23 cellular contexts compared by ENCODE assay signal in the genomic region with DNA sequence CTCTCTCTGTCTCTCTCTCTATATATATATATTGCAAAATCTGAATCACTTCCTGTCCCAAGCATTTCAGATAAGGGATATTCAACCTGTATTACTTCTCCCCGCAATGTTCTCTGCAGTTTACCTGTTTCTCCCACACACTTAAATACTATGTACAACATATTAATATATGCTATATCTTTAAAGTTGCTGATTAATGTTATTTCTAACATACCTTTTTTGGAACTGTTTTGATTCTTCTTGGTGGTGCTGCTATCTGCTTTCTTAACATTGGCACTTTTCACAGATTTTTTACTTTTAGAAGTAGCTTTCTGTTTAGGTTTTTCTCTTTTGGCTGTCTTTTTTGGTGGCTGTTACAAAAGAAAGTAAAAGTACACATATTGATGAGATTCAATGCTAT. TPM values are rescaled to one million over a fixed set of nuclear protein-coding genes. Genes with fewer than 3 reads are reported as not detected.
DNase-seq lines count a peak whose midpoint lies in the region; ATAC-seq, FAIRE-seq and TF ChIP-seq lines count a peak whose summit lies in the region.
"Had no signal": no experiment of that assay in that cellular context is flagged by ENCODE, and none has a peak within 500 bp of the region (broad histone marks: within the 10 kb centered on the region; RNA-seq: fewer than 3 reads in every experiment).

No MANE protein-coding gene starts in this region.

- peaks cover 0 to 2% (median 0%) of the 10 kb centered on the region in 3 donors for H3K27me3 Mint-ChIP-seq in immature natural killer cell (ENCODE audit: low read depth in 3 of 3)
- H3K27me3 Mint-ChIP-seq in effector memory CD8-positive, alpha-beta T cell, result no peaks in the 10 kb centered on the region
- H3K27me3 Mint-ChIP-seq in activated naive CD4-positive, alpha-beta T cell treated with anti-CD3 and anti-CD28 coated beads, Interleukin-2, amount 10 ng/mL, durations not matched to agents 7 days and 5 days, result no peaks in the 10 kb centered on the region
- H3K27me3 Mint-ChIP-seq: CD4-positive, CD25-positive, alpha-beta regulatory T cell had no signal

- WGBS in thyroid gland, 2 donors, result 96 to 97% methylated on average over 1 of the region's 1 CpG

- H3K27ac ChIP-seq in ACC112 (ENCODE audit: low read depth, low read length), result peak overlapping the region; percentile 16; the same call in 1 of the 2 replicates
- H3K27ac ChIP-seq in thyroid gland, result peak overlapping the region in 2 of 3 donors; percentile 30 to 61
- H3K27ac ChIP-seq: A549, BLaER1, C4-2B, GM23248 had no signal

- H2AFZ ChIP-seq in ACC112 (ENCODE audit: low read length, unreplicated experiment), result no peak overlapping the region
- H2AFZ ChIP-seq: GM23248 had no signal

- H3K27me3 ChIP-seq in ACC112 (ENCODE audit: insufficient read depth, low read length) (no peaks in the 10 kb centered on the region), bronchial epithelial cell (ENCODE audit: control insufficient read depth, insufficient read depth, low read length) (no peaks in the 10 kb centered on the region), thyroid gland (no peaks in the 10 kb centered on the region)
- H3K27me3 ChIP-seq: BLaER1 had no signal

- CTCF ChIA-PET in activated naive CD4-positive, alpha-beta T cell treated with anti-CD3 and anti-CD28 coated beads, Interleukin-2, amount 10 ng/mL, durations not matched to agents 7 days and 5 days (lab: Charles Lee), result interaction anchor here (0.6 kb wide), 1 partner anchor 155 kb away, joined by 3 read pairs; no protein-coding TSS in a partner anchor

- no peak overlapping the region for H3K4me3 Mint-ChIP-seq in immature natural killer cell
- H3K4me3 Mint-ChIP-seq in effector memory CD8-positive, alpha-beta T cell, result no peak overlapping the region
- no peak overlapping the region for H3K4me3 Mint-ChIP-seq in activated naive CD4-positive, alpha-beta T cell treated with anti-CD3 and anti-CD28 coated beads, Interleukin-2, amount 10 ng/mL, durations not matched to agents 7 days and 5 days
- H3K4me3 Mint-ChIP-seq: CD4-positive, CD25-positive, alpha-beta regulatory T cell; CD8-positive, alpha-beta T cell had no signal

- peaks cover 0 to 9% (median 4%) of the 10 kb centered on the region in 6 donors for H3K9me3 Mint-ChIP-seq in immature natural killer cell
- H3K9me3 Mint-ChIP-seq in effector memory CD8-positive, alpha-beta T cell, result peaks cover 0 to 2% of the 10 kb centered on the region in 2 donors
- H3K9me3 Mint-ChIP-seq in activated naive CD4-positive, alpha-beta T cell treated with anti-CD3 and anti-CD28 coated beads, Interleukin-2, amount 10 ng/mL, durations not matched to agents 7 days and 5 days, result peaks cover 17% of the 10 kb centered on the region

- FAIRE-seq in bronchial epithelial cell (lab: Jason Lieb, UNC), result no peak
- FAIRE-seq: A549, G401.6, GM12892, GM19239, H1 had no signal

- peaks cover 29 to 53% (median 42%) of the 10 kb centered on the region in 3 donors for H3K36me3 Mint-ChIP-seq in immature natural killer cell
- H3K36me3 Mint-ChIP-seq in effector memory CD8-positive, alpha-beta T cell (ENCODE audit: insufficient read depth), result peaks cover 47% of the 10 kb centered on the region
- H3K36me3 Mint-ChIP-seq in activated naive CD4-positive, alpha-beta T cell treated with anti-CD3 and anti-CD28 coated beads, Interleukin-2, amount 10 ng/mL, durations not matched to agents 7 days and 5 days, result peaks cover 70% of the 10 kb centered on the region

- TF ChIP-seq CTCF in bronchial epithelial cell (IDR thresholded peaks at IDR 0.05; ENCODE audit: insufficient read depth, low read length, severe bottlenecking) (no peak), thyroid gland (IDR thresholded peaks at IDR 0.05) (no peak)

- H3K4me3 ChIP-seq in ACC112 (ENCODE audit: low read depth, low read length) (no peak overlapping the region), bronchial epithelial cell (ENCODE audit: low read depth, low read length) (no peak overlapping the region), thyroid gland (replicated peaks in 1 of 3) (no peak overlapping the region)
- H3K4me3 ChIP-seq: A549, BLaER1, GM23248 had no signal

- no peak for TF ChIP-seq POLR2A in thyroid gland (IDR thresholded peaks at IDR 0.05)

- H3K4me1 ChIP-seq in ACC112 (ENCODE audit: control insufficient read depth, insufficient read depth, low read length, unreplicated experiment) (peaks cover 7% of the 10 kb centered on the region), thyroid gland (no peaks in the 10 kb centered on the region)
- H3K4me1 ChIP-seq: BLaER1, Caco-2 had no signal

- peak overlapping the region in 4 of 6 donors; percentile 13 to 46 (median 26) for H3K27ac Mint-ChIP-seq in immature natural killer cell
- H3K27ac Mint-ChIP-seq in effector memory CD8-positive, alpha-beta T cell, result no peak overlapping the region
- no peak overlapping the region for H3K27ac Mint-ChIP-seq in activated naive CD4-positive, alpha-beta T cell treated with anti-CD3 and anti-CD28 coated beads, Interleukin-2, amount 10 ng/mL, durations not matched to agents 7 days and 5 days
- H3K27ac Mint-ChIP-seq: CD4-positive, CD25-positive, alpha-beta regulatory T cell; CD8-positive, alpha-beta T cell had no signal

- DNase-seq in bronchial epithelial cell (ENCODE audit: low read depth), result peak; percentile 35
- DNase-seq in immature natural killer cell, result no peak
- no peak for DNase-seq in thyroid gland
- no peak for DNase-seq in effector memory CD8-positive, alpha-beta T cell
- DNase-seq in activated CD8-positive, alpha-beta memory T cell treated with anti-CD3 and anti-CD28 coated beads, Interleukin-2, amount 50 U/mL, for 48 hours, result no peak
- no peak for DNase-seq in activated naive CD4-positive, alpha-beta T cell treated with anti-CD3 and anti-CD28 coated beads, Interleukin-2, amount 10 ng/mL, durations not matched to agents 7 days and 5 days
- DNase-seq: 8988T; Caco-2; CD4-positive, CD25-positive, alpha-beta regulatory T cell; CD8-positive, alpha-beta T cell; DMS153; DND-41; GM23248; H7; HCEC 1CT had no signal

- H3K4me1 Mint-ChIP-seq in immature natural killer cell, result peaks cover 9 to 42% of the 10 kb centered on the region in 2 donors
- peaks cover 7 to 29% of the 10 kb centered on the region in 2 donors for H3K4me1 Mint-ChIP-seq in effector memory CD8-positive, alpha-beta T cell (ENCODE audit: low read depth in 2 of 2)
- peaks cover 18% of the 10 kb centered on the region for H3K4me1 Mint-ChIP-seq in activated naive CD4-positive, alpha-beta T cell treated with anti-CD3 and anti-CD28 coated beads, Interleukin-2, amount 10 ng/mL, durations not matched to agents 7 days and 5 days

- no peaks in the 10 kb centered on the region for H3K9me3 ChIP-seq in thyroid gland
- H3K9me3 ChIP-seq: Caco-2 had no signal

- ATAC-seq in effector memory CD8-positive, alpha-beta T cell (replicated peaks), result no peak
- ATAC-seq: A549; CD8-positive, alpha-beta T cell had no signal

- H3K36me3 ChIP-seq in ACC112 (ENCODE audit: insufficient read depth, low read length) (peaks cover 53% of the 10 kb centered on the region), bronchial epithelial cell (ENCODE audit: control insufficient read depth, insufficient read depth, low read length) (peaks cover 2% of the 10 kb centered on the region), thyroid gland (peaks cover 17 to 20% of the 10 kb centered on the region in 2 donors)

- intact Hi-C loops in thyroid gland (cut with DNase I), result no loop called here

- peaks cover 61% of the 10 kb centered on the region for H3K79me2 ChIP-seq in ACC112 (ENCODE audit: control insufficient read depth, insufficient read depth, low read length, unreplicated experiment)

RNA-seq across cellular contexts. Expression of a gene that starts 27.2 kb away (rescaled TPM):
- 50.3 and 63.1 TPM in 2 replicates for total RNA-seq in bronchial epithelial cell
- 10 to 100 TPM; 44.0 to 98.5 (median 87.7) TPM for polyA plus RNA-seq in immature natural killer cell
- 100 to 1,000 TPM; 165 to 211 (median 207) TPM for total RNA-seq in thyroid gland

Comparison
In these comparisons a context has a peak if more than half of its experiments do, and no peak if none do; other contexts are left out.
1. H3K27ac Mint-ChIP-seq: peak in immature natural killer cell (4 of 6); none in effector memory CD8-positive, alpha-beta T cell (0 of 2) and activated naive CD4-positive, alpha-beta T cell treated with anti-CD3 and anti-CD28 coated beads, Interleukin-2, amount 10 ng/mL, durations not matched to agents 7 days and 5 days (single experiment).